In genomic region chr16:28878083-28878926, GRCh38 we compare ENCODE assay signal across 9 cellular contexts. TPM values are rescaled to one million over a fixed set of nuclear protein-coding genes. Genes with fewer than 3 reads are reported as not detected.
DNase-seq lines count a peak whose midpoint lies in the region; ATAC-seq, FAIRE-seq and TF ChIP-seq lines count a peak whose summit lies in the region.
"Had no signal": no experiment of that assay in that cellular context is flagged by ENCODE, and none has a peak within 500 bp of the region (broad histone marks: within the 10 kb centered on the region; RNA-seq: fewer than 3 reads in every experiment).

TSS of gene ATP2A1 (plus strand) at chr16:28878488. CDS start at chr16:28878672, 184 bp downstream.

- H3K36me3 Mint-ChIP-seq in Calu3 (ENCODE audit: insufficient read depth, unreplicated experiment), result peaks cover 78% of the 10 kb centered on the region

- H3K9me3 ChIP-seq in Panc1 (ENCODE audit: control insufficient read depth, insufficient read depth, low read depth, low read length), result no peaks in the 10 kb centered on the region
- H3K9me3 ChIP-seq in esophagus squamous epithelium, result no peaks in the 10 kb centered on the region
- no peaks in the 10 kb centered on the region for H3K9me3 ChIP-seq in pancreas

- FAIRE-seq in pancreas (lab: Jason Lieb, UNC), result no peak
- no peak for FAIRE-seq in D721Med (lab: Jason Lieb, UNC)
- FAIRE-seq: islet of Langerhans had no signal

- H3K36me3 ChIP-seq in Panc1 (ENCODE audit: control insufficient read depth, insufficient read depth, low read length) (no peaks in the 10 kb centered on the region; the same call in 1 of the 2 replicates), esophagus squamous epithelium (peaks cover 0 to 16% (median 0%) of the 10 kb centered on the region in 3 donors), pancreas (no peaks in the 10 kb centered on the region)

- no TSS peak for BruUV-seq in Calu3 (replicated peaks; lab: Mats Ljungman, UMichigan)
- BruUV-seq in Panc1 (replicated peaks; lab: Mats Ljungman, UMichigan), result no TSS peak

- H3K4me1 ChIP-seq in Panc1 (ENCODE audit: control insufficient read depth, insufficient read depth, low read length) (peaks cover 31% of the 10 kb centered on the region), esophagus squamous epithelium (peaks cover 12 to 28% (median 16%) of the 10 kb centered on the region in 3 donors), pancreas (peaks cover 0 to 9% (median 0%) of the 10 kb centered on the region in 3 donors)

- H3K4me3 ChIP-seq in Panc1 (ENCODE audit: low read depth in 2 of 2, low read length in 2 of 2), result peak within 1 kb of the TSS; percentile 70 to 76
- peak within 1 kb of the TSS; percentile 56 to 75 (median 66) for H3K4me3 ChIP-seq in esophagus squamous epithelium
- peak within 1 kb of the TSS; percentile 47 to 79 (median 62) for H3K4me3 ChIP-seq in pancreas

- H3K27me3 ChIP-seq in Panc1 (ENCODE audit: control insufficient read depth, insufficient read depth, low read length) (no peaks in the 10 kb centered on the region), esophagus squamous epithelium (peaks cover 0 to 32% (median 0%) of the 10 kb centered on the region in 4 donors), pancreas (no peaks in the 10 kb centered on the region)

- H3K27me3 Mint-ChIP-seq in Calu3 (ENCODE audit: unreplicated experiment), result no peaks in the 10 kb centered on the region

- H3K27ac ChIP-seq in Panc1 (ENCODE audit: low read length) (peak within 1 kb of the TSS; percentile 77), esophagus squamous epithelium (peak within 1 kb of the TSS in 1 of 4 donors; percentile 39), pancreas (no peak within 1 kb of the TSS)

- POLR2A ChIA-PET in Panc1 (lab: Charles Lee), result no interaction called here

- H3K27ac Mint-ChIP-seq in Calu3 (ENCODE audit: unreplicated experiment), result peak within 1 kb of the TSS; percentile 68

- no peak for TF ChIP-seq CTCF in Calu3 (IDR thresholded peaks at IDR 0.05; ENCODE audit: unreplicated experiment)
- TF ChIP-seq CTCF in Panc1 (IDR thresholded peaks at IDR 0.05), result no peak
- no peak for TF ChIP-seq CTCF in esophagus squamous epithelium (IDR thresholded peaks at IDR 0.05)
- no peak for TF ChIP-seq CTCF in pancreas (IDR thresholded peaks at IDR 0.05)
- TF ChIP-seq CTCF in D721Med (IDR thresholded peaks at IDR 0.05; ENCODE audit: insufficient read depth, missing control alignments), result no peak

- intact Hi-C loops in Calu3 (cut with micrococcal nuclease; ENCODE audit: unreplicated experiment) (no loop called here), Panc1 (cut with micrococcal nuclease; ENCODE audit: unreplicated experiment) (loop anchor here (10.0 kb wide), 1 partner anchor 66 kb away; no protein-coding TSS in a partner anchor), esophagus squamous epithelium (cut with DNase I) (no loop called here), pancreas (cut with DNase I) (no loop called here), posterior vena cava (cut with DNase I) (no loop called here)

- H3K4me1 Mint-ChIP-seq in Calu3 (ENCODE audit: low read depth, unreplicated experiment), result peaks cover 13% of the 10 kb centered on the region

- CTCF ChIA-PET in Calu3 (lab: Charles Lee) (no interaction called here), Panc1 (lab: Charles Lee) (no interaction called here)

- H3K4me3 Mint-ChIP-seq in Calu3 (ENCODE audit: low read depth, unreplicated experiment), result peak within 1 kb of the TSS; percentile 88

- no peak for TF ChIP-seq POLR2A in esophagus squamous epithelium (IDR thresholded peaks at IDR 0.05)

- WGBS in esophagus squamous epithelium, 2 donors, result 69 to 74% methylated on average over 15 to 18 of the region's 25 CpGs
- WGBS in pancreas, 2 donors, result 62 to 78% methylated on average over 25 of the region's 25 CpGs

- no peaks in the 10 kb centered on the region for H3K9me3 Mint-ChIP-seq in Calu3 (ENCODE audit: low read depth, unreplicated experiment)

- in situ Hi-C loops in Panc1 (cut with HindIII; ENCODE audit: low pct_unique_long_range_greater_than_20kb, low sequenced_read_pairs), result no loop called here

- DNase-seq in Calu3 (no peak), Panc1 (ENCODE audit: low read depth, low spot score) (no peak), esophagus squamous epithelium (lab: John Stamatoyannopoulos, UW) (no peak), pancreas (no peak), D721Med (ENCODE audit: insufficient read length, low spot score) (no peak), midbrain (lab: John Stamatoyannopoulos, UW) (no peak), posterior vena cava (ENCODE audit: low spot score) (no peak)

- no peak for ATAC-seq in Panc1
- no peak for ATAC-seq in pancreas
- no peak for ATAC-seq in HG03565 (IDR thresholded peaks at IDR 0.05; ENCODE audit: unreplicated experiment)

RNA-seq across cellular contexts. Expression of gene ATP2A1, which starts in this region (rescaled TPM):
- 3.7 and 5.7 TPM in 2 replicates for total RNA-seq in Calu3 (2022)
- 2.9 TPM for total RNA-seq in Panc1 (2021; ENCODE audit: unreplicated experiment)
- 2.7 TPM for polyA plus RNA-seq in Panc1 (2012; ENCODE audit: insufficient read length)
- total RNA-seq in esophagus squamous epithelium, result under 1 TPM in 2 of 4 donors, not detected in 2; 0.19 to 0.26 TPM
- total RNA-seq in pancreas, result under 1 TPM in 4 of 6 donors, not detected in 2; 0.20 to 0.42 (median 0.27) TPM
- polyA plus RNA-seq in pancreas, result under 1 TPM; 0.49 to 0.84 TPM
- total RNA-seq in posterior vena cava, result 1 to 10 TPM in 1 of 2 donors, under 1 TPM in 1; 0.42 to 1.3 TPM
